20 cellular contexts compared by ENCODE assay signal in genomic region chr9:98332405-98332831, GRCh38.
"Had no signal": no experiment of that assay in that cellular context is flagged by ENCODE, and none has a peak within 500 bp of the region (broad histone marks: within the 10 kb centered on the region; RNA-seq: fewer than 3 reads in every experiment).

No MANE protein-coding gene starts in this region.

- H3K36me3 ChIP-seq: ascending aorta, lower lobe of right lung, ovary, right lobe of liver, upper lobe of left lung had no signal

- H3K36me3 Mint-ChIP-seq: stimulated activated memory B cell treated with anti-CD40 and anti-IgM and Interleukin-4, amounts not matched to agents 10 μg/mL and 1 μg/mL and 100 μg/mL, for 72 hours had no signal

- H3K4me3 Mint-ChIP-seq: activated CD4-positive, alpha-beta T cell treated with anti-CD3 and anti-CD28 coated beads, Interleukin-2, amount 10 ng/mL, durations not matched to agents 24 days and 14 days; activated CD8-positive, alpha-beta T cell treated with anti-CD3 and anti-CD28 coated beads, Interleukin-2, amount 10 ng/mL, durations not matched to agents 7 days and 5 days; naive thymus-derived CD8-positive, alpha-beta T cell; stimulated activated memory B cell treated with anti-CD40 and anti-IgM and Interleukin-4, amounts not matched to agents 10 μg/mL and 1 μg/mL and 100 μg/mL, for 72 hours had no signal

- ATAC-seq: activated CD8-positive, alpha-beta T cell treated with anti-CD3 and anti-CD28 coated beads, Interleukin-2, amount 10 ng/mL, durations not matched to agents 7 days and 5 days; esophagus mucosa; naive thymus-derived CD8-positive, alpha-beta T cell; stimulated activated memory B cell treated with anti-CD40 and anti-IgM and Interleukin-4, amounts not matched to agents 10 μg/mL and 1 μg/mL and 100 μg/mL, for 72 hours had no signal

- H3K4me3 ChIP-seq: ascending aorta, coronary artery, lower lobe of right lung, ovary, right lobe of liver, testis, upper lobe of left lung had no signal

- H3K4me1 ChIP-seq: ascending aorta, right lobe of liver, testis had no signal

- H3K27ac Mint-ChIP-seq: activated CD4-positive, alpha-beta T cell treated with anti-CD3 and anti-CD28 coated beads, Interleukin-2, amount 10 ng/mL, durations not matched to agents 24 days and 14 days; activated CD8-positive, alpha-beta T cell treated with anti-CD3 and anti-CD28 coated beads, Interleukin-2, amount 10 ng/mL, durations not matched to agents 7 days and 5 days; naive thymus-derived CD8-positive, alpha-beta T cell; stimulated activated memory B cell treated with anti-CD40 and anti-IgM and Interleukin-4, amounts not matched to agents 10 μg/mL and 1 μg/mL and 100 μg/mL, for 72 hours had no signal

- H3K9me3 Mint-ChIP-seq: activated CD4-positive, alpha-beta T cell treated with anti-CD3 and anti-CD28 coated beads, Interleukin-2, amount 10 ng/mL, durations not matched to agents 24 days and 14 days; naive thymus-derived CD8-positive, alpha-beta T cell; stimulated activated memory B cell treated with anti-CD40 and anti-IgM and Interleukin-4, amounts not matched to agents 10 μg/mL and 1 μg/mL and 100 μg/mL, for 72 hours had no signal

- H3K27ac ChIP-seq: ascending aorta, coronary artery, lower lobe of right lung, ovary, right lobe of liver, testis had no signal

- H3K4me1 Mint-ChIP-seq: activated CD4-positive, alpha-beta T cell treated with anti-CD3 and anti-CD28 coated beads, Interleukin-2, amount 10 ng/mL, durations not matched to agents 24 days and 14 days had no signal

- DNase-seq: activated CD4-positive, alpha-beta T cell treated with anti-CD3 and anti-CD28 coated beads, Interleukin-2, amount 10 ng/mL, durations not matched to agents 24 days and 14 days; activated CD8-positive, alpha-beta memory T cell treated with anti-CD3 and anti-CD28 coated beads, Interleukin-2, amount 50 U/mL, for 48 hours; activated CD8-positive, alpha-beta T cell treated with anti-CD3 and anti-CD28 coated beads, Interleukin-2, amount 10 ng/mL, durations not matched to agents 7 days and 5 days; activated effector memory CD4-positive, alpha-beta T cell treated with Interleukin-2 at 50 U/mL for 16 hours; activated naive CD4-positive, alpha-beta T cell treated with anti-CD3 and anti-CD28 coated beads, Interleukin-2, amount 50 U/mL, for 16 hours; activated T-cell treated with anti-CD3 and anti-CD28 coated beads, Interleukin-2, amount 50 U/mL, for 48 hours; foreskin fibroblast; hippocampal formation; lower lobe of right lung; naive thymus-derived CD8-positive, alpha-beta T cell; ovary; right lobe of liver; small intestine; stimulated activated CD4-positive, alpha-beta T cell treated with anti-CD3 and anti-CD28 coated beads, Interleukin-4, amount 100 ng/mL, for 24 hours; testis; upper lobe of left lung had no signal

- H3K27me3 ChIP-seq: ascending aorta, ovary, right lobe of liver, testis, upper lobe of left lung had no signal

- H3K9me3 ChIP-seq: lower lobe of right lung, ovary, right lobe of liver, testis, upper lobe of left lung had no signal
